Comparison of ENCODE assay signal across 12 cellular contexts in the genomic region with DNA sequence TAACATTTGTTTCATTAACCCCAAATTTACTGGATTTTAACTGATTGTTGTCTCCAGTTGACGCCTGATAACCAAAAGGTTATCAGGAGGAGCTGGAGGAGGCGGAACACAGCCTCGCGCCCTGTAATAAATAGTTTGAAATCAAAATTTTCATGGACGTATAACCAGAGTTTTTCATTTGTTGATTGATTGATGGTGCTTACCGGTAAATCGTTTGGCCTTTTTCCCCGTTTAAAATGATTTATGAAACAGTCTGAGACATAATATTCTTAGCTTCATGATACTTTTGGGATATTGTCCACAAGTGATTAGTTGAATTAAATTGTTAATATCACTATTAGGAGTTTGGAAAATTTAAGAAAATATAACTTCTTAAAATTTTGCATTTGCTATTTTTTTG. TPM values are rescaled to one million over a fixed set of nuclear protein-coding genes. Genes with fewer than 3 reads are reported as not detected.
DNase-seq lines count a peak whose midpoint lies in the region; ATAC-seq and TF ChIP-seq lines count a peak whose summit lies in the region.
"Had no signal": no experiment of that assay in that cellular context is flagged by ENCODE, and none has a peak within 500 bp of the region (broad histone marks: within the 10 kb centered on the region; RNA-seq: fewer than 3 reads in every experiment).

No MANE protein-coding gene starts in this region.

- H3K4me1 Mint-ChIP-seq in activated naive CD4-positive, alpha-beta T cell treated with anti-CD3 and anti-CD28 coated beads, Interleukin-2, amount 50 U/mL, for 24 hours, result peaks cover 24% of the 10 kb centered on the region
- H3K4me1 Mint-ChIP-seq in WTC11, result peaks cover 20% of the 10 kb centered on the region

- no peak for DNase-seq in activated naive CD4-positive, alpha-beta T cell treated with anti-CD3 and anti-CD28 coated beads, Interleukin-2, amount 50 U/mL, for 16 hours
- DNase-seq in WTC11 (ENCODE audit: low spot score), result no peak
- no peak for DNase-seq in right cardiac atrium
- no peak for DNase-seq in NCI-H1092 treated with DMSO at 0.1 percent for 48 hours (lab: John Stamatoyannopoulos, UW)
- no peak for DNase-seq in cerebellum (ENCODE audit: low spot score)
- DNase-seq: Kasumi-1, NCI-H526, retina, SW 1271 had no signal

- no peak for TF ChIP-seq CTCF in WTC11 (IDR thresholded peaks at IDR 0.05)

- H3K4me3 Mint-ChIP-seq in activated naive CD4-positive, alpha-beta T cell treated with anti-CD3 and anti-CD28 coated beads, Interleukin-2, amount 50 U/mL, for 24 hours, result peak overlapping the region; percentile 88
- H3K4me3 Mint-ChIP-seq in WTC11, result 0 out of 2 replicates have a peak overlapping the region, but pooled peaks have one; percentile 76

- H3K36me3 Mint-ChIP-seq in activated naive CD4-positive, alpha-beta T cell treated with anti-CD3 and anti-CD28 coated beads, Interleukin-2, amount 50 U/mL, for 24 hours, result no peaks in the 10 kb centered on the region
- H3K36me3 Mint-ChIP-seq in WTC11, result no peaks in the 10 kb centered on the region

- H3K4me3 ChIP-seq in right cardiac atrium (ENCODE audit: low read length) (peak overlapping the region; percentile 13), subcutaneous abdominal adipose tissue (ENCODE audit: low read depth in 1 of 5, low read length in 5 of 5) (peak overlapping the region in 1 of 5 donors; percentile 89)

- H3K4me1 ChIP-seq in right cardiac atrium (ENCODE audit: control insufficient read depth, insufficient read depth, low read length) (peaks cover 5% of the 10 kb centered on the region), subcutaneous abdominal adipose tissue (ENCODE audit: control insufficient read depth in 5 of 5, insufficient read depth in 5 of 5, low read length in 5 of 5) (peaks cover 2 to 33% (median 29%) of the 10 kb centered on the region in 5 donors)

- no peaks in the 10 kb centered on the region for H3K27me3 Mint-ChIP-seq in activated naive CD4-positive, alpha-beta T cell treated with anti-CD3 and anti-CD28 coated beads, Interleukin-2, amount 50 U/mL, for 24 hours
- H3K27me3 Mint-ChIP-seq in WTC11 (ENCODE audit: low read depth), result no peaks in the 10 kb centered on the region

- 64% methylated on average over 8 of the region's 8 CpGs for WGBS in right cardiac atrium

- ATAC-seq in WTC11, result no peak
- no peak for ATAC-seq in right cardiac atrium
- no peak for ATAC-seq in GM21526 (IDR thresholded peaks at IDR 0.05; ENCODE audit: low FRiP score, unreplicated experiment)

- H3K9me3 ChIP-seq in right cardiac atrium (ENCODE audit: control insufficient read depth, low read length) (no peaks in the 10 kb centered on the region), subcutaneous abdominal adipose tissue (ENCODE audit: control insufficient read depth in 5 of 5, low read length in 5 of 5) (no peaks in the 10 kb centered on the region)

- H3K36me3 ChIP-seq in subcutaneous abdominal adipose tissue (ENCODE audit: control insufficient read depth in 5 of 5, insufficient read depth in 5 of 5, low read length in 5 of 5), result no peaks in the 10 kb centered on the region

- no peak overlapping the region for H3K27ac ChIP-seq in right cardiac atrium (ENCODE audit: low read length)
- H3K27ac ChIP-seq in subcutaneous abdominal adipose tissue (ENCODE audit: low read depth, low read length), result peak overlapping the region; percentile 91

- no peaks in the 10 kb centered on the region for H3K9me3 Mint-ChIP-seq in activated naive CD4-positive, alpha-beta T cell treated with anti-CD3 and anti-CD28 coated beads, Interleukin-2, amount 50 U/mL, for 24 hours
- no peaks in the 10 kb centered on the region for H3K9me3 Mint-ChIP-seq in WTC11

- H3K27me3 ChIP-seq in right cardiac atrium (ENCODE audit: control insufficient read depth, insufficient read depth), result no peaks in the 10 kb centered on the region
- no peaks in the 10 kb centered on the region for H3K27me3 ChIP-seq in subcutaneous abdominal adipose tissue (ENCODE audit: control insufficient read depth in 5 of 5, insufficient read depth in 4 of 5, low read length in 5 of 5)

- POLR2A ChIA-PET in WTC11 (lab: Charles Lee), result interaction anchor here (0.6 kb wide), 1 partner anchor 1263 kb away, joined by 3 read pairs; no protein-coding TSS in a partner anchor

- CTCF ChIA-PET in WTC11 (lab: Charles Lee), result no interaction called here

- intact Hi-C loops in right cardiac atrium (cut with DNase I), result loop anchor here in 1 of 4 donors (10.0 kb wide), 1 partner anchor 61 kb away; a partner anchor contains a TSS

- H3K27ac Mint-ChIP-seq in activated naive CD4-positive, alpha-beta T cell treated with anti-CD3 and anti-CD28 coated beads, Interleukin-2, amount 50 U/mL, for 24 hours, result no peak overlapping the region
- no peak overlapping the region for H3K27ac Mint-ChIP-seq in WTC11

- peak overlapping the region in 2 of 5 donors; percentile 32 to 85 for H3K9ac ChIP-seq in subcutaneous abdominal adipose tissue (ENCODE audit: low read length in 5 of 5)

TF ChIP-seq in WTC11, 78 proteins besides CTCF, POLR2A, EP300 and RAD21:
- TF ChIP-seq, protein P1, sequence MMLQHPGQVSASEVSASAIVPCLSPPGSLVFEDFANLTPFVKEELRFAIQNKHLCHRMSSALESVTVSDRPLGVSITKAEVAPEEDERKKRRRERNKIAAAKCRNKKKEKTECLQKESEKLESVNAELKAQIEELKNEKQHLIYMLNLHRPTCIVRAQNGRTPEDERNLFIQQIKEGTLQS (CRISPR knock-in tag; conservative IDR thresholded peaks at IDR 0.05), result no peak

RNA-seq across cellular contexts. Expression of a gene that starts 1.7 kb away (rescaled TPM):
- 34.3 to 37.1 TPM (median 36.3 TPM) in 3 replicates for total RNA-seq in WTC11 (2021)
- 10 to 100 TPM; 29.4 to 40.5 (median 37.9) TPM for total RNA-seq in right cardiac atrium
- 9.5 TPM for polyA plus RNA-seq in right cardiac atrium
- 97.0 TPM for total RNA-seq in cerebellum
